ENCODE assay signal across 7 cellular contexts in genomic region chr3:186931487-186932280, GRCh38. TPM values are rescaled to one million over a fixed set of nuclear protein-coding genes. Genes with fewer than 3 reads are reported as not detected.
DNase-seq lines count a peak whose midpoint lies in the region; ATAC-seq and TF ChIP-seq lines count a peak whose summit lies in the region.

No MANE protein-coding gene starts in this region.

- H3K9me3 ChIP-seq in SK-N-SH, result no peaks in the 10 kb centered on the region

- CTCF ChIA-PET in SK-N-SH (lab: Yijun Ruan, JAX), result interaction anchor here (1.4 to 2.1 kb wide), 4 partner anchors 9 to 82 kb away, joined by 3 to 7 read pairs (median 4); no protein-coding TSS in a partner anchor

- peak overlapping the region; percentile 86 for H3K4me3 Mint-ChIP-seq in activated naive CD8-positive, alpha-beta T cell treated with anti-CD3 and anti-CD28 coated beads, Interleukin-2, amount 50 U/mL, for 24 hours

- no peak for TF ChIP-seq EP300 in SK-N-SH (IDR thresholded peaks at IDR 0.05; ENCODE audit: borderline replicate concordance in 1 of 2, low read depth in 1 of 2, low read length in 1 of 2)

- TF ChIP-seq CTCF in SK-N-SH (IDR thresholded peaks at IDR 0.05), result no peak

- H3K9me3 Mint-ChIP-seq in activated naive CD8-positive, alpha-beta T cell treated with anti-CD3 and anti-CD28 coated beads, Interleukin-2, amount 50 U/mL, for 24 hours, result peaks cover 5% of the 10 kb centered on the region

- DNase-seq in SK-N-SH (peak; percentile 34), hippocampal formation (lab: John Stamatoyannopoulos, UW) (peak; percentile 19 to 20), amniotic stem cell (lab: John Stamatoyannopoulos, UW) (no peak)
- DNase-seq in activated naive CD8-positive, alpha-beta T cell treated with anti-CD3 and anti-CD28 coated beads, Interleukin-2, amount 50 U/mL, for 24 hours, result peak; percentile 71

- ATAC-seq in GM18868 (IDR thresholded peaks at IDR 0.05; ENCODE audit: unreplicated experiment), result peak; percentile 32
- ATAC-seq in HG03159 (IDR thresholded peaks at IDR 0.05; ENCODE audit: unreplicated experiment), result peak; percentile 38
- ATAC-seq in activated naive CD8-positive, alpha-beta T cell treated with anti-CD3 and anti-CD28 coated beads, Interleukin-2, amount 50 U/mL, for 24 hours, result peak; percentile 65

- POLR2A ChIA-PET in SK-N-SH (lab: Yijun Ruan, JAX), result no interaction called here

- H3K27ac Mint-ChIP-seq in activated naive CD8-positive, alpha-beta T cell treated with anti-CD3 and anti-CD28 coated beads, Interleukin-2, amount 50 U/mL, for 24 hours, result peak overlapping the region; percentile 86

- H3F3A ChIP-seq in SK-N-SH (replicated peaks; ENCODE audit: insufficient read depth), result peaks cover 3% of the 10 kb centered on the region

- H3K27ac ChIP-seq in SK-N-SH (ENCODE audit: low read depth in 2 of 2, low read length in 1 of 2), result no peak overlapping the region
- H3K27ac ChIP-seq in skin epidermis, result peak overlapping the region; percentile 58 to 96 (median 81)

- peak overlapping the region; percentile 97 for H3K4me2 ChIP-seq in SK-N-SH

- WGBS in SK-N-SH (ENCODE audit: low lambda C conversion rate), result 32% methylated on average over 30 of the region's 35 CpGs

- peak overlapping the region; percentile 69; the same call in 1 of the 2 replicates for H3K9ac ChIP-seq in SK-N-SH

- H3K79me2 ChIP-seq in SK-N-SH (ENCODE audit: insufficient read depth), result no peaks in the 10 kb centered on the region

- peaks cover 40% of the 10 kb centered on the region for H3K4me1 Mint-ChIP-seq in activated naive CD8-positive, alpha-beta T cell treated with anti-CD3 and anti-CD28 coated beads, Interleukin-2, amount 50 U/mL, for 24 hours

- no peaks in the 10 kb centered on the region for H4K20me1 ChIP-seq in SK-N-SH (ENCODE audit: insufficient read depth)

- no peaks in the 10 kb centered on the region for H3K27me3 Mint-ChIP-seq in activated naive CD8-positive, alpha-beta T cell treated with anti-CD3 and anti-CD28 coated beads, Interleukin-2, amount 50 U/mL, for 24 hours

- H3K27me3 ChIP-seq in SK-N-SH (ENCODE audit: insufficient read depth), result no peaks in the 10 kb centered on the region

- H3K9me2 ChIP-seq in SK-N-SH, result no peaks in the 10 kb centered on the region

- peaks cover 20% of the 10 kb centered on the region for H3K36me3 Mint-ChIP-seq in activated naive CD8-positive, alpha-beta T cell treated with anti-CD3 and anti-CD28 coated beads, Interleukin-2, amount 50 U/mL, for 24 hours (ENCODE audit: low read depth)

- no peak for TF ChIP-seq RAD21 in SK-N-SH (IDR thresholded peaks at IDR 0.05; ENCODE audit: low read length)

- H3K36me3 ChIP-seq in SK-N-SH (replicated peaks in 1 of 2; ENCODE audit: control insufficient read depth in 1 of 2, insufficient read depth in 2 of 2, low read length in 1 of 2), result no peaks in the 10 kb centered on the region

- peaks cover 8 to 11% of the 10 kb centered on the region in 2 experiments; a peak in 2 of 4 replicates for H3K4me1 ChIP-seq in SK-N-SH (ENCODE audit: control insufficient read depth in 1 of 2, insufficient read depth in 2 of 2, low read depth in 1 of 2, low read length in 1 of 2)

- H3K4me3 ChIP-seq in SK-N-SH (ENCODE audit: low read depth in 2 of 2, low read length in 1 of 2) (peak overlapping the region; percentile 82 to 90), skin epidermis (peak overlapping the region; percentile 40 to 81 (median 68))

- peak overlapping the region; percentile 98 for H2AFZ ChIP-seq in SK-N-SH (ENCODE audit: low read depth)

TF ChIP-seq in SK-N-SH, 30 proteins besides CTCF, POLR2A, EP300 and RAD21:
- no peak for TF ChIP-seq TCF12 (IDR thresholded peaks at IDR 0.05)
- no peak for TF ChIP-seq NRF1 (IDR thresholded peaks at IDR 0.05; ENCODE audit: low read depth, low read length)
- no peak for TF ChIP-seq CHD2 (IDR thresholded peaks at IDR 0.05; ENCODE audit: low read length, partially characterized antibody)
- TF ChIP-seq YY1 (IDR thresholded peaks at IDR 0.05; ENCODE audit: low read depth), result no peak
- TF ChIP-seq RFX5 (IDR thresholded peaks at IDR 0.05; ENCODE audit: low read length), result no peak
- no peak for TF ChIP-seq SMC3 (IDR thresholded peaks at IDR 0.05; ENCODE audit: low read depth, low read length)
- TF ChIP-seq EZH2phosphoT487 (IDR thresholded peaks at IDR 0.05; ENCODE audit: borderline replicate concordance, low read depth), result no peak
- no peak for TF ChIP-seq MXI1 (IDR thresholded peaks at IDR 0.05; ENCODE audit: low read depth, low read length)
- no peak for TF ChIP-seq PBX3 (IDR thresholded peaks at IDR 0.05)
- TF ChIP-seq RXRA (IDR thresholded peaks at IDR 0.05; ENCODE audit: borderline replicate concordance, low read depth), result no peak
- TF ChIP-seq, protein P1, sequence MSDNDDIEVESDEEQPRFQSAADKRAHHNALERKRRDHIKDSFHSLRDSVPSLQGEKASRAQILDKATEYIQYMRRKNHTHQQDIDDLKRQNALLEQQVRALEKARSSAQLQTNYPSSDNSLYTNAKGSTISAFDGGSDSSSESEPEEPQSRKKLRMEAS (IDR thresholded peaks at IDR 0.05; ENCODE audit: low read depth), result no peak
- TF ChIP-seq NFIC (IDR thresholded peaks at IDR 0.05; ENCODE audit: borderline replicate concordance), result no peak
- no peak for TF ChIP-seq TAF1 (IDR thresholded peaks at IDR 0.05; ENCODE audit: borderline replicate concordance, low read depth, low read length)
- no peak for TF ChIP-seq POLR2AphosphoS5 (IDR thresholded peaks at IDR 0.05; ENCODE audit: low read depth, low read length)
- no peak for TF ChIP-seq IRF3 (IDR thresholded peaks at IDR 0.05; ENCODE audit: low read depth, low read length)
- no peak for TF ChIP-seq FOXM1 (IDR thresholded peaks at IDR 0.05; ENCODE audit: low read depth)
- no peak for TF ChIP-seq TEAD4 (IDR thresholded peaks at IDR 0.05; ENCODE audit: borderline replicate concordance, insufficient read depth)
- no peak for TF ChIP-seq RCOR1 (IDR thresholded peaks at IDR 0.05; ENCODE audit: low read length)
TF ChIP-seq in SK-N-SH: peak in this region for 0.

RNA-seq across cellular contexts. Expression of gene ST6GAL1, which starts 1.4 kb away (rescaled TPM):
- 3.9 and 5.1 TPM in 2 replicates for polyA plus RNA-seq in SK-N-SH (2012; rRNA removed)
- 3.6 and 4.5 TPM in 2 replicates for polyA plus RNA-seq in SK-N-SH (2012; cell fraction: cytosol; rRNA removed)
- 4.8 and 6.4 TPM in 2 replicates for polyA plus RNA-seq in SK-N-SH (2012; cell fraction: nucleus; rRNA removed)

Comparison
In these comparisons a context has a peak if more than half of its experiments do, and no peak if none do; other contexts are left out.
1. H3K27ac ChIP-seq: peak in skin epidermis (21 of 21); none in SK-N-SH (0 of 2).
2. Peak in every context shown above with its lines, with median percentiles within 50 percentile points of each other: ATAC-seq.